ENCODE assay signal across 9 cellular contexts in the genomic region with DNA sequence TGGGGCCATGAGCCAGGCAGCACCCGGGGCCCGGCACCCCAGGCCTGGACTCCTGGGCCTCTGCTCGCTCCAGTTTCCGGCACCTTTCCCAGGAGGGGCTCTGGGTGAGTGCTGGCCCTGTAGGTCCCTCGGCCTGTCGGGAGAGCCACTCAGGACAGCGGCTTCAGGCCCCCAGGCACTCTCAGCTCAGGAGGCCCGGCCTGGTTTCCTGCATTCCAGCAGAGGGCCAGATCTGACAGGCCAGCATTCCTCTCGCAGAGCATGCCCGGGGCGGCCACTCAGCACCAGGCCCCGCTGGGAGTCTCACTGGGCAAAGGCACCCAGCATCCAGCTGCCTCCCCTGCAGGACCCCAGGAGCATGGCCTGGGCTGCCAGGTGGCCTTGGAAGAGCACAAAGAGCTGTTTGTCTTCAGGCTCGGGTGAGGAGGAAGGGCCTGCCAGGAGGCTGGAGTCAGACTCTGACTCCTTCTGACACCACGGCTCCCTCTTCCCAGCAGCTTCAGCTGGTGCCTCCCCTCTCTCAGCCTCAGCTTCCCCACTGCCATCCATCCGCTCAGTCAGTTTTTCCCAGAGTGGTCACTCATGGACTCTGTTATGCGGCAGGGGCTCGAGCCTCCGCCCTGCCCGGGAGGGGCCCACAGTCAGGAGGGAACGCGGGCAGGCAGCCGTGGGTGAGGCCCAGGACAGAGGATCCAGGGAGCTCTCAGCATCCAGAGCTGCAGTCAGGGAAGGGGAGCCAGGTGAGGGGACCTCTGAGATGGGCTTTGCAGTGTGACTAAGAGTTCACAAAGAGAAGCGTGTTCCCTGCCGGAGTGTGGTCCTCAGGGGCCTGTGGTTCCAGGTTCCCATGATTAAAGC. TPM values are rescaled to one million over a fixed set of nuclear protein-coding genes. Genes with fewer than 3 reads are reported as not detected.
A peak's percentile ranks its signal among the peaks of the same experiment; 100 is the strongest.
DNase-seq lines count a peak whose midpoint lies in the region; ATAC-seq and TF ChIP-seq lines count a peak whose summit lies in the region.
"Had no signal": no experiment of that assay in that cellular context is flagged by ENCODE, and none has a peak within 500 bp of the region (broad histone marks: within the 10 kb centered on the region; RNA-seq: fewer than 3 reads in every experiment).

No MANE protein-coding gene starts in this region.

- H3K27me3 Mint-ChIP-seq in T-helper 17 cell (no peaks in the 10 kb centered on the region), glutamatergic neuron (ENCODE audit: unreplicated experiment) (peaks cover 5% of the 10 kb centered on the region)
- no peaks in the 10 kb centered on the region for H3K27me3 Mint-ChIP-seq in effector memory CD8-positive, alpha-beta T cell

- H2BK12ac ChIP-seq in neuronal stem cell (ENCODE audit: low read length): peak overlapping the region; percentile 18

- H4K91ac ChIP-seq in neuronal stem cell (ENCODE audit: low read depth, low read length, poor library complexity): no peak overlapping the region

- no peak overlapping the region for H3K4me2 ChIP-seq in neuronal stem cell (ENCODE audit: insufficient read depth, low read length, poor library complexity, severe bottlenecking)

- peak overlapping the region; percentile 91 for H3K18ac ChIP-seq in neuronal stem cell (ENCODE audit: low read length)

- H3K27me3 ChIP-seq in neuronal stem cell (ENCODE audit: control insufficient read depth in 3 of 3, insufficient read depth in 3 of 3, low read depth in 1 of 3, low read length in 3 of 3): no peaks in the 10 kb centered on the region

- no peak overlapping the region for H4K8ac ChIP-seq in neuronal stem cell (ENCODE audit: low read depth, low read length)

- H2BK15ac ChIP-seq in neuronal stem cell (ENCODE audit: low read length): peak overlapping the region; percentile 95

- peaks cover 25% of the 10 kb centered on the region for H3K4me1 Mint-ChIP-seq in T-helper 17 cell
- no peaks in the 10 kb centered on the region for H3K4me1 Mint-ChIP-seq in glutamatergic neuron (ENCODE audit: low read depth, unreplicated experiment)
- H3K4me1 Mint-ChIP-seq in effector memory CD8-positive, alpha-beta T cell (ENCODE audit: low read depth in 2 of 2): peaks cover 15 to 18% of the 10 kb centered on the region in 2 donors

- peak overlapping the region; percentile 73 for H3K9ac ChIP-seq in neuronal stem cell (ENCODE audit: low read depth, low read length, poor library complexity)

- H3K4me3 Mint-ChIP-seq in T-helper 17 cell: no peak overlapping the region
- no peak overlapping the region for H3K4me3 Mint-ChIP-seq in glutamatergic neuron (ENCODE audit: unreplicated experiment)
- H3K4me3 Mint-ChIP-seq in effector memory CD8-positive, alpha-beta T cell: no peak overlapping the region

- ATAC-seq in T-helper 17 cell (no peak), HG03439 (IDR thresholded peaks at IDR 0.05; ENCODE audit: unreplicated experiment) (no peak)
- no peak for ATAC-seq in effector memory CD8-positive, alpha-beta T cell (replicated peaks)

- no peaks in the 10 kb centered on the region for H3K9me3 ChIP-seq in T-helper 17 cell (ENCODE audit: control insufficient read depth, low read length, poor library complexity, severe bottlenecking)
- no peaks in the 10 kb centered on the region for H3K9me3 ChIP-seq in neuronal stem cell (replicated peaks in 1 of 2; ENCODE audit: control insufficient read depth in 2 of 2, insufficient read depth in 1 of 2, low read depth in 1 of 2, low read length in 2 of 2)

- peak overlapping the region; percentile 52 for H2BK120ac ChIP-seq in neuronal stem cell (ENCODE audit: low read depth, low read length)

- no peak overlapping the region for H3K27ac ChIP-seq in neuronal stem cell (replicated peaks; ENCODE audit: low read length)

- H3K27ac Mint-ChIP-seq in T-helper 17 cell (no peak overlapping the region), glutamatergic neuron (ENCODE audit: unreplicated experiment) (no peak overlapping the region)
- no peak overlapping the region for H3K27ac Mint-ChIP-seq in effector memory CD8-positive, alpha-beta T cell

- peaks cover 0 to 19% of the 10 kb centered on the region in 2 donors for H3K4me1 ChIP-seq in neuronal stem cell (ENCODE audit: control insufficient read depth in 2 of 2, insufficient read depth in 1 of 2, low read depth in 1 of 2, low read length in 2 of 2)

- peak overlapping the region; percentile 88 for H2AFZ ChIP-seq in neuronal stem cell (ENCODE audit: low read length)

- H3K4me3 ChIP-seq in neuronal stem cell (ENCODE audit: low read length in 2 of 2): no peak overlapping the region

- H3K4ac ChIP-seq in neuronal stem cell (ENCODE audit: low read length): peak overlapping the region; percentile 85

- peak; percentile 75 for DNase-seq in Ammon's horn (ENCODE audit: low spot score)
- peak; percentile 3 to 7 (median 5) for DNase-seq in T-helper 17 cell
- peak; percentile 22 for DNase-seq in glutamatergic neuron
- no peak for DNase-seq in neuronal stem cell (ENCODE audit: low spot score)
- no peak for DNase-seq in SW 1271 (lab: John Stamatoyannopoulos, UW)
- no peak for DNase-seq in effector memory CD8-positive, alpha-beta T cell
- DNase-seq in DMS79 (lab: John Stamatoyannopoulos, UW): no peak
- DNase-seq: OCI-M1 had no signal

- H3K79me1 ChIP-seq in neuronal stem cell (ENCODE audit: low read depth, low read length): no peaks in the 10 kb centered on the region

- peaks cover 6% of the 10 kb centered on the region for H3K9me3 Mint-ChIP-seq in glutamatergic neuron (ENCODE audit: unreplicated experiment)
- H3K9me3 Mint-ChIP-seq in effector memory CD8-positive, alpha-beta T cell: no peaks in the 10 kb centered on the region

- H3K36me3 Mint-ChIP-seq in T-helper 17 cell (ENCODE audit: low read depth) (no peaks in the 10 kb centered on the region), glutamatergic neuron (ENCODE audit: unreplicated experiment) (no peaks in the 10 kb centered on the region)
- H3K36me3 Mint-ChIP-seq in effector memory CD8-positive, alpha-beta T cell (ENCODE audit: insufficient read depth): no peaks in the 10 kb centered on the region

- H2AK5ac ChIP-seq in neuronal stem cell (ENCODE audit: low read depth, low read length): peak overlapping the region; percentile 99

- peak overlapping the region; percentile 14 for H3K23ac ChIP-seq in neuronal stem cell (ENCODE audit: low read depth, low read length, poor library complexity)

- H3K36me3 ChIP-seq in neuronal stem cell (replicated peaks in 1 of 2; ENCODE audit: control insufficient read depth in 2 of 2, insufficient read depth in 2 of 2, low read length in 2 of 2): no peaks in the 10 kb centered on the region

- WGBS in neuronal stem cell (ENCODE audit: extremely low coverage in 2 of 2, insufficient read length in 2 of 2, insufficient replicate concordance in 1 of 2), 2 donors: no CpG with 5 or more reads among the region's 24 CpGs

- TF ChIP-seq CTCF in glutamatergic neuron (IDR thresholded peaks at IDR 0.05; ENCODE audit: partially characterized antibody, unreplicated experiment): no peak

- H3K14ac ChIP-seq in neuronal stem cell (ENCODE audit: low read length): peak overlapping the region; percentile 14

- peak overlapping the region; percentile 62 for H2BK5ac ChIP-seq in neuronal stem cell (ENCODE audit: low read length)

RNA-seq across cellular contexts. Expression of gene WNT9A, which starts 51.7 kb away (rescaled TPM):
- total RNA-seq in T-helper 17 cell (under 1 TPM; 0.10 to 0.18 TPM), glutamatergic neuron (ENCODE audit: unreplicated experiment) (13.8 TPM)
- polyA plus RNA-seq in neuronal stem cell (2013, experiment 1 of 2): 0.61 TPM
- 0.69 TPM for polyA plus RNA-seq in neuronal stem cell (2013, experiment 2 of 2)

Comparison
In these comparisons a context has a peak if more than half of its experiments do, and no peak if none do; other contexts are left out.
1. DNase-seq: peak in Ammon's horn (single experiment), T-helper 17 cell (3 of 3) and glutamatergic neuron (single experiment); none in neuronal stem cell (single experiment), SW 1271 (0 of 2), effector memory CD8-positive, alpha-beta T cell (0 of 3) and DMS79 (single experiment).
2. RNA of gene WNT9A, which starts 51.7 kb away (total RNA-seq): 13.8 TPM in glutamatergic neuron (single experiment); 0.10 to 0.18 TPM in T-helper 17 cell; every median in the first group is over 10 times any median in the second.